12 cellular contexts compared by ENCODE assay signal in the genomic region with DNA sequence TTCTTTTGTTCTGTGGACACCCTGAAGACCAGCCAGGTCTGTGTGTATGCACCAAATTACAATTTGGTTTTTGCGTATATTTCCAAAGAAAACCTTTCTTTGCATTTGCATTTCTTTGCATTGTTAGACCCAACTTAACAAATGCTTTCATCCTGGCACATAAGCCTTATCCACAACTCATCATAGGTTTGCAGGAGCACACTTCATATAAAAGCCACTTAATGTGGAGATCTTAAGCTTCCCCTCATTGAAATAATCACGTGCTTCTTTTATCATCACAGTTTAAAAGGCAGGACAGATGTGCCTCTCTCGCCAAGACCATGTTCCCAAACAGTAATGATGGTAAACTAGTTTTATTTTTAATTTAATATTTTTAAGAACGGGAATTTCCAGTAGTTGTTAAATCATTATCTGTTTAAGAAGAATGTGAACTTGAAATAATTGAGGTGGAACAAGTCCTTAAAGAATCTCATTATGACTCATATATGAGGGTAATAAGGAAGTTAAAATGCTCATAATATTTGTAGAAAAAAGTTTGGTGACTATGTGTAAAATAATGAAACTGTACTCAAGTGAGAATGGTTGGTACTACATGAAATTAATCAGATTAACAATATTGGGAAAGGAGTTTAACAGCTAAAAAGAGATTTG.
DNase-seq lines count a peak whose midpoint lies in the region; ATAC-seq and TF ChIP-seq lines count a peak whose summit lies in the region.
"Had no signal": no experiment of that assay in that cellular context is flagged by ENCODE, and none has a peak within 500 bp of the region (broad histone marks: within the 10 kb centered on the region; RNA-seq: fewer than 3 reads in every experiment).

No MANE protein-coding gene starts in this region.

- H3K9ac ChIP-seq in neural progenitor cell, result no peak overlapping the region

- no peak overlapping the region for H3K4me2 ChIP-seq in neural progenitor cell

- no peaks in the 10 kb centered on the region for H3K9me3 ChIP-seq in neural progenitor cell (ENCODE audit: low read depth)

- H3K4me1 ChIP-seq in neural progenitor cell, result no peaks in the 10 kb centered on the region

- ATAC-seq in GM21390 (IDR thresholded peaks at IDR 0.05; ENCODE audit: unreplicated experiment) (peak; percentile 60), HG03135 (IDR thresholded peaks at IDR 0.05; ENCODE audit: unreplicated experiment) (peak; percentile 70)

- H3K9me3 Mint-ChIP-seq in neural progenitor cell, result no peaks in the 10 kb centered on the region

- H3K36me3 ChIP-seq in neural progenitor cell, result no peaks in the 10 kb centered on the region

- TF ChIP-seq CTCF in GM13977 (IDR thresholded peaks at IDR 0.05; ENCODE audit: extremely low read depth, insufficient read depth, missing control alignments), result no peak
- TF ChIP-seq CTCF in astrocyte of the spinal cord (IDR thresholded peaks at IDR 0.05; ENCODE audit: low read depth, low read length), result no peak
- no peak for TF ChIP-seq CTCF in neural progenitor cell (IDR thresholded peaks at IDR 0.05)

- in situ Hi-C loops in GM13977 (cut with MboI; ENCODE audit: low pct_unique_long_range_greater_than_20kb, low sequenced_read_pairs, unreplicated experiment), result no loop called here
- in situ Hi-C loops in astrocyte of the spinal cord (cut with HindIII; ENCODE audit: low sequenced_read_pairs), result no loop called here

- H2AFZ ChIP-seq in neural progenitor cell (replicated peaks), result no peak overlapping the region

- H3K4me3 ChIP-seq in astrocyte of the spinal cord (ENCODE audit: low read depth, low read length) (no peak overlapping the region), neural progenitor cell (no peak overlapping the region)

- DNase-seq in GM13977 (ENCODE audit: low spot score), result peak; percentile 5
- DNase-seq in astrocyte of the spinal cord (ENCODE audit: low read depth, low spot score), result peak; percentile 44
- no peak for DNase-seq in NCI-H146 (lab: John Stamatoyannopoulos, UW)
- DNase-seq in stimulated activated CD4-positive, alpha-beta T cell treated with anti-CD3 and anti-CD28 coated beads, Interleukin-1b, Interleukin-23, amount 100 ng/mL, for 48 hours, result no peak
- DNase-seq in neural progenitor cell (ENCODE audit: low spot score), result no peak
- DNase-seq in NCI-H1092 (lab: John Stamatoyannopoulos, UW), result no peak
- DNase-seq: activated CD4-positive, alpha-beta T cell treated with anti-CD3 and anti-CD28 coated beads for 1 hour; nephron progenitor cell; stimulated activated CD4-positive, alpha-beta T cell treated with anti-CD3 and anti-CD28 coated beads, Interleukin-15, amount 100 ng/mL, for 24 hours had no signal

- no peaks in the 10 kb centered on the region for H3K4me1 Mint-ChIP-seq in neural progenitor cell
- H3K4me1 Mint-ChIP-seq: nephron progenitor cell had no signal

- H3K27me3 ChIP-seq in neural progenitor cell, result no peaks in the 10 kb centered on the region

- no peak overlapping the region for H3K27ac Mint-ChIP-seq in neural progenitor cell
- H3K27ac Mint-ChIP-seq: nephron progenitor cell had no signal

- H3K27me3 Mint-ChIP-seq in neural progenitor cell (ENCODE audit: insufficient read depth, low read depth), result no peaks in the 10 kb centered on the region

- H3K79me2 ChIP-seq in neural progenitor cell (ENCODE audit: low read depth), result no peaks in the 10 kb centered on the region

- no peaks in the 10 kb centered on the region for H4K20me1 ChIP-seq in neural progenitor cell (ENCODE audit: low read depth)

- no peaks in the 10 kb centered on the region for H3K36me3 Mint-ChIP-seq in neural progenitor cell

- H3K4me3 Mint-ChIP-seq in neural progenitor cell, result no peak overlapping the region
- H3K4me3 Mint-ChIP-seq: nephron progenitor cell had no signal

- H3K27ac ChIP-seq in neural progenitor cell, result no peak overlapping the region
- H3K27ac ChIP-seq: RWPE1 had no signal

- H3F3A ChIP-seq in neural progenitor cell (ENCODE audit: low read depth), result no peaks in the 10 kb centered on the region

Comparison
In these comparisons a context has a peak if more than half of its experiments do, and no peak if none do; other contexts are left out.
1. DNase-seq: peak in GM13977 (single experiment) and astrocyte of the spinal cord (single experiment); none in NCI-H146 (single experiment), stimulated activated CD4-positive, alpha-beta T cell treated with anti-CD3 and anti-CD28 coated beads, Interleukin-1b, Interleukin-23, amount 100 ng/mL, for 48 hours (single experiment), neural progenitor cell (single experiment) and NCI-H1092 (single experiment).